ENCODE assay signal across 8 cellular contexts in the genomic region with DNA sequence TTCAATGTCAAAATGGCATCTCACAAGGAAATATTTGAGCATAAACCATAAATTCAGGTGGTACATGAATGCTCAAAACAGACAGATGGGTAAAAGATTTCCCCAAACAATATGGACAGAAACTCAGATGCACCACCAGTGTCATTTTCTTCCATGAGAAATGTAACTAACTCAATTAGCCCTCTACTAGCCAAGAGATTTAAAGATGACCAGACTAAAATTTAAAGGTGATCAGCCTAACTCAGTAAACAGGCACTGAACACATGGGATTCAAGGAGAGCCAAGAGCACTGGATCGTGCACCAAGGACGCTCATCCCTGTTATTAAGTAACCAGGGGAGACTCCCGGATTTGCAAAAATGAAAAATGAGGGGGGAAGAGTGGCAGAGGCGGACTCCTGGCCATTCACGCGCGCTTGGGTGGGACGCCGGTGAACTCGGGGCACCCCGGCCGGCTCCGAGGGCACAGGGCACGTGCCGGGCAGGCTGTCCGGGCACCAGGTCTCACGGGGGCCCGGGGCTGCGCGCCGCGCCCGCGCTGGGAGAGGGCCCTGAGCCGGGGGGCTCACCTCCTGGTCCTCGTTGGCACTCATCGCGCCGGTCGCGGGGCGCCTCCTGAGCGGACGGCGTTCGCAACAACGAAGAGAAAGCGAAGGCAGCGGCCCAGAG. TPM values are rescaled to one million over a fixed set of nuclear protein-coding genes. Genes with fewer than 3 reads are reported as not detected.
DNase-seq lines count a peak whose midpoint lies in the region; ATAC-seq, FAIRE-seq and TF ChIP-seq lines count a peak whose summit lies in the region.

No MANE protein-coding gene starts in this region.

- no peak overlapping the region for H2BK15ac ChIP-seq in H1 (ENCODE audit: low read length)

- H4K91ac ChIP-seq in H1 (replicated peaks; ENCODE audit: insufficient read length, low read length) = no peak overlapping the region

- H3K56ac ChIP-seq in H1 (replicated peaks; ENCODE audit: insufficient read length, low read depth, low read length) = no peak overlapping the region

- no peaks in the 10 kb centered on the region for H4K20me1 ChIP-seq in H1 (replicated peaks in 1 of 2; ENCODE audit: control insufficient read depth in 1 of 2, insufficient read depth in 2 of 2, low read length in 2 of 2)

- CTCF ChIA-PET in H1 (lab: Charles Lee; ENCODE audit: partially characterized antibody) = interaction anchor here (0.6 kb wide), 1 partner anchor 101 kb away, joined by 3 read pairs; no protein-coding TSS in a partner anchor

- no peak for FAIRE-seq in H1 (lab: Jason Lieb, UNC)

- DNase-seq in 8988T (peak; percentile 31), H1 (ENCODE audit: low read depth in 1 of 2, low spot score in 2 of 2) (peak in 1 of 2 experiments; percentile 67), mesothelial cell of epicardium (ENCODE audit: low spot score in 2 of 2, unreplicated experiment in 2 of 2) (peak in 1 of 2 experiments; percentile 52), suprapubic skin (ENCODE audit: low spot score in 2 of 2) (peak in 1 of 2 donors; percentile 67)

- H3K9me3 ChIP-seq in H1 (ENCODE audit: insufficient read depth in 2 of 2, low read depth in 1 of 2, low read length in 1 of 2) = no peaks in the 10 kb centered on the region
- H3K9me3 ChIP-seq in suprapubic skin = no peaks in the 10 kb centered on the region

- H2AK5ac ChIP-seq in H1 (ENCODE audit: low read depth, low read length) = no peak overlapping the region

- no peak overlapping the region for H2BK5ac ChIP-seq in H1 (ENCODE audit: low read depth, low read length)

- H3K4me3 Mint-ChIP-seq in mesothelial cell of epicardium = peak overlapping the region; percentile 94

- no peak for TF ChIP-seq CTCF in WI38 (IDR thresholded peaks at IDR 0.05; ENCODE audit: low read depth, low read length)
- TF ChIP-seq CTCF in H1 (IDR thresholded peaks at IDR 0.05; ENCODE audit: control extremely low read depth in 1 of 3, insufficient read depth in 1 of 3, low read depth in 1 of 3, low read length in 3 of 3) = no peak
- no peak for TF ChIP-seq CTCF in mesothelial cell of epicardium (IDR thresholded peaks at IDR 0.05; ENCODE audit: unreplicated experiment)
- no peak for TF ChIP-seq CTCF in suprapubic skin (IDR thresholded peaks at IDR 0.05)

- TF ChIP-seq POLR2A in H1 (IDR thresholded peaks at IDR 0.05; ENCODE audit: control extremely low read depth in 1 of 2, low read depth in 2 of 2, low read length in 2 of 2) (no peak), suprapubic skin (IDR thresholded peaks at IDR 0.05) (no peak)

- peak overlapping the region; percentile 71; the same call in 1 of the 2 replicates for H4K8ac ChIP-seq in H1 (ENCODE audit: extremely low read depth, insufficient read depth, low read length)

- H3K14ac ChIP-seq in H1 (ENCODE audit: insufficient read length) = peak overlapping the region; percentile 61

- no peak overlapping the region for H2BK20ac ChIP-seq in H1 (ENCODE audit: low read length)

- peak overlapping the region; percentile 89; the same call in 1 of the 2 replicates for H2AFZ ChIP-seq in H1 (ENCODE audit: low read length)

- TF ChIP-seq EP300 in H1 (IDR thresholded peaks at IDR 0.05; ENCODE audit: borderline replicate concordance in 1 of 2, low read depth in 2 of 2, low read length in 2 of 2) (no peak), suprapubic skin (IDR thresholded peaks at IDR 0.05) (no peak)

- H3K27me3 ChIP-seq in H1 (replicated peaks in 1 of 4; ENCODE audit: control insufficient read depth in 3 of 4, extremely low read depth in 1 of 4, insufficient read depth in 3 of 4, low read length in 3 of 4) = no peaks in the 10 kb centered on the region; a peak in 1 of 7 replicates
- no peaks in the 10 kb centered on the region for H3K27me3 ChIP-seq in suprapubic skin

- no peaks in the 10 kb centered on the region for H3K27me3 Mint-ChIP-seq in mesothelial cell of epicardium (ENCODE audit: low read depth)

- H3K27ac Mint-ChIP-seq in mesothelial cell of epicardium = peak overlapping the region; percentile 93

- POLR2A ChIA-PET in H1 (lab: Charles Lee; ENCODE audit: partially characterized antibody) = no interaction called here

- no peaks in the 10 kb centered on the region for H3K9me3 Mint-ChIP-seq in mesothelial cell of epicardium

- no peak; a peak in 1 of 4 replicates for TF ChIP-seq RAD21 in H1 (IDR thresholded peaks at IDR 0.05 in 1 of 2, conservative IDR thresholded peaks at IDR 0.05 in 1 of 2; ENCODE audit: low read depth in 2 of 2, low read length in 2 of 2)

- H4K5ac ChIP-seq in H1 (ENCODE audit: insufficient read length, low read depth, low read length) = no peak overlapping the region

- peak overlapping the region; percentile 54 to 91 (median 82) for H3K9ac ChIP-seq in H1 (replicated peaks in 1 of 4; ENCODE audit: extremely low read depth in 1 of 4, low read depth in 3 of 4, low read length in 3 of 4)

- H3K4me3 ChIP-seq in WI38 (ENCODE audit: low read depth, low read length) (peak overlapping the region; percentile 67), H1 (ENCODE audit: extremely low read depth in 1 of 4, insufficient read depth in 2 of 4, low read depth in 3 of 4, low read length in 4 of 4) (peak overlapping the region; percentile 71 to 99 (median 79)), suprapubic skin (peak overlapping the region; percentile 80)

- H3K23ac ChIP-seq in H1 (ENCODE audit: insufficient read length) = no peak overlapping the region

- ATAC-seq in GM18499 (IDR thresholded peaks at IDR 0.05; ENCODE audit: insufficient read depth, unreplicated experiment) (peak; percentile 24), HG03378 (IDR thresholded peaks at IDR 0.05; ENCODE audit: unreplicated experiment) (peak; percentile 35), HG02973 (IDR thresholded peaks at IDR 0.05; ENCODE audit: unreplicated experiment) (no peak)

- peaks cover 0 to 4% (median 0%) of the 10 kb centered on the region in 4 experiments; a peak in 3 of 7 replicates for H3K4me1 ChIP-seq in H1 (replicated peaks in 1 of 4; ENCODE audit: control insufficient read depth in 3 of 4, insufficient read depth in 4 of 4, low read length in 3 of 4)
- peaks cover 31% of the 10 kb centered on the region for H3K4me1 ChIP-seq in suprapubic skin

- 0 out of 2 replicates have a peak, but pooled peaks cover 2% of the 10 kb centered on the region for H3K79me1 ChIP-seq in H1 (ENCODE audit: low read depth, low read length)

- peaks cover 0 to 3% (median 0%) of the 10 kb centered on the region in 4 experiments; a peak in 2 of 8 replicates for H3K36me3 ChIP-seq in H1 (ENCODE audit: control insufficient read depth in 2 of 4, insufficient read depth in 4 of 4, low read length in 3 of 4)
- H3K36me3 ChIP-seq in suprapubic skin = peaks cover 12% of the 10 kb centered on the region

- H3K18ac ChIP-seq in H1 (ENCODE audit: extremely low read depth, low read length) = no peak overlapping the region

- no peak overlapping the region for H2BK120ac ChIP-seq in H1 (replicated peaks; ENCODE audit: low read depth, low read length)

- H2BK12ac ChIP-seq in H1 (ENCODE audit: low read depth, low read length) = no peak overlapping the region

- WGBS in H1 (ENCODE audit: extremely low coverage in 1 of 2, insufficient coverage in 1 of 2, insufficient read length in 1 of 2, insufficient replicate concordance in 2 of 2, low coverage in 1 of 2, low lambda C conversion rate in 2 of 2, missing lambda C conversion rate in 1 of 2), 2 experiments = 1% methylated on average over 18 of the region's 39 CpGs; no CpG with 5 or more reads in 1 of the 2 experiments
- 0% methylated on average over 24 of the region's 39 CpGs for WGBS in suprapubic skin

- peaks cover 12% of the 10 kb centered on the region for H3K23me2 ChIP-seq in H1 (ENCODE audit: low read depth, low read length)

- H3K4ac ChIP-seq in H1 (replicated peaks; ENCODE audit: insufficient read length, low read depth, low read length) = peak overlapping the region; percentile 78

- peaks cover 6% of the 10 kb centered on the region for H3K36me3 Mint-ChIP-seq in mesothelial cell of epicardium

- H3K4me2 ChIP-seq in H1 (ENCODE audit: insufficient read depth in 1 of 2, low read depth in 2 of 2, low read length in 2 of 2) = peak overlapping the region; percentile 78 to 92

- no peak overlapping the region; the same call in 1 of the 2 replicates for H3K27ac ChIP-seq in H1 (ENCODE audit: low read depth, low read length)
- peak overlapping the region; percentile 94 for H3K27ac ChIP-seq in suprapubic skin

- H3K4me1 Mint-ChIP-seq in mesothelial cell of epicardium = peaks cover 28% of the 10 kb centered on the region

- H3K79me2 ChIP-seq in H1 (ENCODE audit: control insufficient read depth in 1 of 2, insufficient read depth in 2 of 2, low read length in 2 of 2) = peaks cover 0 to 31% of the 10 kb centered on the region in 2 experiments; a peak in 2 of 4 replicates

TF ChIP-seq in H1, 55 proteins besides CTCF, POLR2A, EP300 and RAD21 (continues in another document):
- TF ChIP-seq MAX (IDR thresholded peaks at IDR 0.05) = peak; percentile 80

RNA-seq across cellular contexts. Expression of gene RWDD4, which starts 0.5 kb away (rescaled TPM):
- total RNA-seq in H1 (2021; fragmentation: NEBNext Ultra II Directional; extraction: Animal tissue kit (Norgen Biotek cat#: 25700)) = 18.5 and 18.9 TPM in 2 replicates
- 4.0 and 5.4 TPM in 2 replicates for polyA plus RNA-seq in H1 (2011; rRNA removed)
- 7.0 TPM for polyA plus RNA-seq in H1 (2011; cell fraction: cytosol; rRNA removed)
- polyA plus RNA-seq in H1 (2011; cell fraction: nucleus; rRNA removed) = 4.4 TPM
- 6.4 to 9.0 TPM (median 6.7 TPM) in 4 replicates for polyA plus RNA-seq in H1 (2012, experiment 1 of 2)
- 2.2 TPM for polyA plus RNA-seq in H1 (2012, experiment 2 of 2)
- polyA plus RNA-seq in H1 (2013, experiment 1 of 2) = 24.9 TPM
- 25.3 TPM for polyA plus RNA-seq in H1 (2013, experiment 2 of 2)
- polyA minus RNA-seq in H1 (2011; rRNA and poly(A)+ RNA removed) = 1.3 and 2.0 TPM in 2 replicates
- 2.9 TPM for polyA minus RNA-seq in H1 (2011; cell fraction: cytosol; rRNA and poly(A)+ RNA removed)
- 5.5 TPM for polyA minus RNA-seq in H1 (2011; cell fraction: nucleus; rRNA and poly(A)+ RNA removed)
- 13.8 to 16.7 TPM (median 14.8 TPM) in 3 replicates for total RNA-seq in mesothelial cell of epicardium
- 10 to 100 TPM; 18.6 to 25.3 (median 21.6) TPM for total RNA-seq in suprapubic skin

RNA-seq across cellular contexts. Expression of gene TRAPPC11, which starts 0.6 kb away (rescaled TPM):
- total RNA-seq in H1 (2021; fragmentation: NEBNext Ultra II Directional; extraction: Animal tissue kit (Norgen Biotek cat#: 25700)) = 23.1 and 25.9 TPM in 2 replicates
- polyA plus RNA-seq in H1 (2011; rRNA removed) = 15.3 and 19.2 TPM in 2 replicates
- 22.7 TPM for polyA plus RNA-seq in H1 (2011; cell fraction: cytosol; rRNA removed)
- polyA plus RNA-seq in H1 (2011; cell fraction: nucleus; rRNA removed) = 16.9 TPM
- 15.6 to 23.6 TPM (median 18.3 TPM) in 4 replicates for polyA plus RNA-seq in H1 (2012, experiment 1 of 2)
- polyA plus RNA-seq in H1 (2012, experiment 2 of 2) = 1.0 TPM
- polyA plus RNA-seq in H1 (2013, experiment 1 of 2) = 19.2 TPM
- 20.3 TPM for polyA plus RNA-seq in H1 (2013, experiment 2 of 2)
- 42.2 and 59.0 TPM in 2 replicates for polyA minus RNA-seq in H1 (2011; rRNA and poly(A)+ RNA removed)
- 23.0 TPM for polyA minus RNA-seq in H1 (2011; cell fraction: cytosol; rRNA and poly(A)+ RNA removed)
- polyA minus RNA-seq in H1 (2011; cell fraction: nucleus; rRNA and poly(A)+ RNA removed) = 31.1 TPM
- total RNA-seq in mesothelial cell of epicardium (45.4 to 48.3 TPM (median 47.3 TPM) in 3 replicates), suprapubic skin (10 to 100 TPM; 40.6 to 74.2 (median 49.2) TPM)
